ENCODE assay signal across 16 cellular contexts in the genomic region with DNA sequence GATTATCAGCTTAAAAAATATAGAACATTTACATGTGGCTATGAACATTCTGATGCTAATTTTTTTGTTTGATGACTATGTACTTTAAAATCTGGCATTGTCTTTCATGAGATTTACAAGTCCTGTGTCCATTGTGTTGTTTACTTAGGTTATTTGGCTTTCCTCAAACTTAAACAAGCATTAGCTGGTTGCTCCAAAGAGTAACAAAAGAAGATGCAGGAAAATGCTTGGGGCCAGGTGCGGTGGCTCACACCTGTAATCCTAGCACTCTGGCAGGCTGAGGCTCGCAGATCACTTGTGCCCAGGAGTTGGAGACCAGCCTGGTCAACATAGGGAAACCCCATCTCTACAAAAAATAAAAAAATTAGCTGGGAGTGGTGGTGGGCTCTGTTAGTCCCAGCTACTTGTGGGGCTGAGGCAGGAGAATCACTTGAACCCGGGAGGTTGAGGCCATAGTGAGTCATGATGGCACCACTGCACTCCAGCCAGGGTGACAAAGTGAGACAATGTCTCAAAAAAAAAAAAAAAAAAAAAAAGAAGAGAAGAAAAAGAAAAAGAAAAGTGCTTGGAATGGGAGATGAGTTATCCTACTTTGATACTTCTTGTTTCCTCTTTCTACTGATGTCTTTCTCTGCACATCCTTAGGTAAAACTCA. TPM values are rescaled to one million over a fixed set of nuclear protein-coding genes. Genes with fewer than 3 reads are reported as not detected.
DNase-seq lines count a peak whose midpoint lies in the region; ATAC-seq and TF ChIP-seq lines count a peak whose summit lies in the region.
"Had no signal": no experiment of that assay in that cellular context is flagged by ENCODE, and none has a peak within 500 bp of the region (broad histone marks: within the 10 kb centered on the region; RNA-seq: fewer than 3 reads in every experiment).

No MANE protein-coding gene starts in this region.

- H3K36me3 ChIP-seq in HUES48 (ENCODE audit: control insufficient read depth, insufficient read depth, low read length), result no peaks in the 10 kb centered on the region
- no peaks in the 10 kb centered on the region for H3K36me3 ChIP-seq in right atrium auricular region
- H3K36me3 ChIP-seq: BLaER1, MG63, stomach had no signal

- no peak overlapping the region; the same call in 1 of the 2 replicates for H3K9ac ChIP-seq in HUES48 (ENCODE audit: low read depth, low read length)
- H3K9ac ChIP-seq: BLaER1 had no signal

- peak overlapping the region; percentile 43 for H3K27ac ChIP-seq in HUES48 (ENCODE audit: low read depth, low read length)
- peak overlapping the region; percentile 72 to 77 for H3K27ac ChIP-seq in right atrium auricular region
- H3K27ac ChIP-seq: BLaER1, hepatocyte, HL-60, SK-N-MC, stomach had no signal

- no peak overlapping the region for H3K4me3 ChIP-seq in HUES48 (ENCODE audit: low read depth, low read length)
- H3K4me3 ChIP-seq in right atrium auricular region, result no peak overlapping the region
- H3K4me3 ChIP-seq: BLaER1, hepatocyte, MG63, SK-N-MC, stomach had no signal

- TF ChIP-seq CTCF in right atrium auricular region (IDR thresholded peaks at IDR 0.05), result no peak

- H3K4me1 ChIP-seq in HUES48 (ENCODE audit: control insufficient read depth, insufficient read depth, low read length), result peaks cover 66% of the 10 kb centered on the region
- H3K4me1 ChIP-seq in right atrium auricular region, result peaks cover 0 to 46% of the 10 kb centered on the region in 2 donors

- DNase-seq in COR-L47 (lab: John Stamatoyannopoulos, UW) (peak; percentile 76), NCI-H69 (lab: John Stamatoyannopoulos, UW) (peak; percentile 95), right atrium auricular region (ENCODE audit: low spot score) (no peak), 8988T (no peak), SKM-1 treated with dmso at 0.1 percent for 144 hours (lab: John Stamatoyannopoulos, UW; ENCODE audit: unreplicated experiment) (no peak), GM03348 (ENCODE audit: low spot score) (no peak)
- DNase-seq: activated T-cell treated with anti-CD3 and anti-CD28 coated beads for 4 hours, left colon, MG63, stomach had no signal

- H3K9me3 ChIP-seq in HUES48 (ENCODE audit: control insufficient read depth, insufficient read depth, low read length), result no peaks in the 10 kb centered on the region
- no peaks in the 10 kb centered on the region for H3K9me3 ChIP-seq in right atrium auricular region
- H3K9me3 ChIP-seq: BLaER1, MG63, stomach had no signal

- H3K27me3 ChIP-seq in HUES48 (ENCODE audit: control insufficient read depth, insufficient read depth, low read length) (no peaks in the 10 kb centered on the region), right atrium auricular region (no peaks in the 10 kb centered on the region)
- H3K27me3 ChIP-seq: BLaER1, hepatocyte, MG63, stomach had no signal

- ATAC-seq in HG02970 (IDR thresholded peaks at IDR 0.05; ENCODE audit: low FRiP score, unreplicated experiment), result no peak
- ATAC-seq: left colon had no signal

RNA-seq across cellular contexts. Expression of a gene that starts 39.7 kb away (rescaled TPM):
- total RNA-seq in right atrium auricular region, result 1,000 to 10,000 TPM; 2,512 to 4,531 TPM

Comparison
In these comparisons a context has a peak if more than half of its experiments do, and no peak if none do; other contexts are left out.
1. DNase-seq: peak in COR-L47 (single experiment) and NCI-H69 (single experiment); none in right atrium auricular region (single experiment), 8988T (single experiment), SKM-1 treated with dmso at 0.1 percent for 144 hours (single experiment) and GM03348 (single experiment).